In the genomic region with DNA sequence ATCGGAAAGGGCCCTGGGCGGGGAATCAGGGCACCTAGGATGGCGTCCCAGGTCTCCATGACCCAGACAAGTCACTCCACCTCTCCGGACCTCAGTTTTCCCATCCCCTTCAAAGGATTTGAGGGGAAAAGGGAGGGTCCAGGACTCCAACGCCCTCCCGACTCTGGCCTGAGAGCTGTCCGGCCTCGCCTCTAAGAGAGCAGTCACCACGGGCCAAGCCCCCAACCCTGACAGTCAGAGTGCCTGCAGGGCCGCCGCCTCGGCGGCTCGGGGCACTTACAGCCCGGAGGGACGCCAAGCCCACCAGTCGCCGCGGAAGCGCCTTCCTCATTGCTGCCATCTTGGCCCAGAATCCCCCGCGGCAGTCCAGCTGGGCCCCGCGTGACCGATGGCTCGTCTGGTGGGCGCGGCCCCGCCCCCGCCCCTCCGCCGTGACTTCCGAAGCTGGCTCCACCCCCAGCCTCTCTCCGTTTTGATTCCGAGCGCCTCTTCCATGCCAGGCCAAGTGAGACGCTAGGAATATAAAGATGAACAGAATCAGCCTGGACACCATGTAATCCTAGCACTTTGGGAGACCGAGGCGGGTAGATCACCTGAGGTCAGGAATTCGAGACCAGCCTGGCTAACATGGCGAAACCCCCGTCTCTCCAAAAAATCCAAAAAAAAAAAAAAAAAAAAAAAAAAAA, we compare ENCODE assay signal across 8 cellular contexts. TPM values are rescaled to one million over a fixed set of nuclear protein-coding genes. Genes with fewer than 3 reads are reported as not detected.
A peak's percentile ranks its signal among the peaks of the same experiment; 100 is the strongest.
DNase-seq lines count a peak whose midpoint lies in the region; ATAC-seq and TF ChIP-seq lines count a peak whose summit lies in the region.

Gene HMGCL (minus strand): TSS at position 354 of the 686 bp plus-strand sequence. CDS start 14 bp downstream, at position 340.

- H3K4me3 Mint-ChIP-seq in activated T-cell treated with anti-CD3 and anti-CD28 coated beads, Interleukin-2, amount 50 U/mL, for 4 hours, result peak within 1 kb of the TSS; percentile 95

- TF ChIP-seq CTCF in Peyer's patch (IDR thresholded peaks at IDR 0.05), result no peak

- peak within 1 kb of the TSS; percentile 100 for H3K9ac ChIP-seq in muscle layer of colon (ENCODE audit: low read length)

- peak; percentile 81 to 90 for TF ChIP-seq POLR2A in Peyer's patch (IDR thresholded peaks at IDR 0.05)

- no peaks in the 10 kb centered on the region for H3K9me3 ChIP-seq in Peyer's patch
- no peaks in the 10 kb centered on the region for H3K9me3 ChIP-seq in muscle layer of colon (ENCODE audit: low read length)

- no peak for TF ChIP-seq RAD21 in Ishikawa (IDR thresholded peaks at IDR 0.05; ENCODE audit: low read depth)

- H3K27me3 Mint-ChIP-seq in activated T-cell treated with anti-CD3 and anti-CD28 coated beads, Interleukin-2, amount 50 U/mL, for 4 hours (ENCODE audit: low read depth), result no peaks in the 10 kb centered on the region

- DNase-seq in COR-L47 (lab: John Stamatoyannopoulos, UW), result peak; percentile 84
- DNase-seq in Peyer's patch, result peak; percentile 92 to 96 (median 94)
- peak; percentile 83 for DNase-seq in activated T-cell treated with anti-CD3 and anti-CD28 coated beads, Interleukin-2, amount 50 U/mL, for 4 hours
- DNase-seq in stimulated activated CD8-positive, alpha-beta memory T cell treated with anti-CD3 and anti-CD28 coated beads, Interleukin-7, amount 100 ng/mL, for 1 hour (ENCODE audit: low read depth in 2 of 2), result peak; percentile 76 to 80

- H3K36me3 ChIP-seq in Peyer's patch, result no peaks in the 10 kb centered on the region
- no peaks in the 10 kb centered on the region for H3K36me3 ChIP-seq in muscle layer of colon (ENCODE audit: insufficient read depth, low read length)

- no peaks in the 10 kb centered on the region for H3K9me3 Mint-ChIP-seq in activated T-cell treated with anti-CD3 and anti-CD28 coated beads, Interleukin-2, amount 50 U/mL, for 4 hours

- H3K27me3 ChIP-seq in Peyer's patch (no peaks in the 10 kb centered on the region), muscle layer of colon (ENCODE audit: control insufficient read depth in 1 of 2, insufficient read depth in 2 of 2, low read length in 2 of 2) (no peaks in the 10 kb centered on the region)

- H3K27ac ChIP-seq in Peyer's patch (peak within 1 kb of the TSS; percentile 92 to 95 (median 93)), muscle layer of colon (ENCODE audit: low read depth, low read length) (peak within 1 kb of the TSS; percentile 81)

- ATAC-seq in GM21390 (IDR thresholded peaks at IDR 0.05; ENCODE audit: unreplicated experiment) (peak; percentile 84), esophagus mucosa (peak; percentile 95)
- peak; percentile 94 to 96 for ATAC-seq in activated T-cell treated with anti-CD3 and anti-CD28 coated beads, Interleukin-2, amount 50 U/mL, for 4 hours

- H3K4me1 ChIP-seq in Peyer's patch (peaks cover 0 to 11% (median 3%) of the 10 kb centered on the region in 4 donors), muscle layer of colon (ENCODE audit: insufficient read depth, low read length) (peaks cover 12% of the 10 kb centered on the region)

- H3K36me3 Mint-ChIP-seq in activated T-cell treated with anti-CD3 and anti-CD28 coated beads, Interleukin-2, amount 50 U/mL, for 4 hours (ENCODE audit: insufficient read depth), result no peaks in the 10 kb centered on the region

- H3K4me3 ChIP-seq in Peyer's patch (peak within 1 kb of the TSS; percentile 80 to 99 (median 98)), muscle layer of colon (ENCODE audit: low read depth in 1 of 2, low read length in 2 of 2) (peak within 1 kb of the TSS; percentile 91 to 100)

- no peak for TF ChIP-seq EP300 in Ishikawa (IDR thresholded peaks at IDR 0.05; ENCODE audit: borderline replicate concordance)

- H3K4me1 Mint-ChIP-seq in activated T-cell treated with anti-CD3 and anti-CD28 coated beads, Interleukin-2, amount 50 U/mL, for 4 hours (ENCODE audit: low read depth), result peaks cover 10% of the 10 kb centered on the region

TF ChIP-seq in Ishikawa, 13 proteins besides CTCF, POLR2A, EP300 and RAD21:
- TF ChIP-seq TAF1 (IDR thresholded peaks at IDR 0.05; ENCODE audit: low read depth), result peak; percentile 100
- no peak for TF ChIP-seq CEBPB (IDR thresholded peaks at IDR 0.05)
- no peak for TF ChIP-seq CREB1 (IDR thresholded peaks at IDR 0.05; ENCODE audit: low read depth)
- TF ChIP-seq TCF12 (IDR thresholded peaks at IDR 0.05; ENCODE audit: low read depth), result peak; percentile 84
- TF ChIP-seq NFIC (IDR thresholded peaks at IDR 0.05), result peak; percentile 34; the same call in 1 of the 2 replicates
- TF ChIP-seq YY1 (IDR thresholded peaks at IDR 0.05; ENCODE audit: low read depth), result peak; percentile 98
- no peak for TF ChIP-seq FOXM1 (IDR thresholded peaks at IDR 0.05; ENCODE audit: borderline replicate concordance, low read depth)
- TF ChIP-seq REST (IDR thresholded peaks at IDR 0.05; ENCODE audit: low read depth), result no peak
- TF ChIP-seq MAX (IDR thresholded peaks at IDR 0.05), result peak; percentile 82
- 0 out of 2 replicates have a peak, but pooled peaks have one; percentile 9 for TF ChIP-seq TEAD4 (IDR thresholded peaks at IDR 0.05)
- TF ChIP-seq USF1 (IDR thresholded peaks at IDR 0.05), result peak; percentile 97
- TF ChIP-seq EGR1 (IDR thresholded peaks at IDR 0.05), result peak; percentile 91
- peak; percentile 91 for TF ChIP-seq ZBTB7A (IDR thresholded peaks at IDR 0.05; ENCODE audit: low read depth)

RNA-seq across cellular contexts. Expression of gene HMGCL, which starts in this region (rescaled TPM):
- total RNA-seq in Peyer's patch, result 10 to 100 TPM; 24.8 to 74.3 (median 64.6) TPM
- total RNA-seq in activated T-cell treated with anti-CD3 and anti-CD28 coated beads, Interleukin-2, amount 50 U/mL, for 4 hours, result 10 to 100 TPM; 10.5 to 11.1 (median 11.0) TPM
- total RNA-seq in esophagus mucosa, result 28.2 TPM

Comparison
In these comparisons a context has a peak if more than half of its experiments do, and no peak if none do; other contexts are left out.
1. Peak in every context shown above with its lines: DNase-seq, ATAC-seq, H3K4me3 ChIP-seq and H3K27ac ChIP-seq.